7 cellular contexts compared by ENCODE assay signal in genomic region chr15:99732711-99733267, GRCh38. TPM values are rescaled to one million over a fixed set of nuclear protein-coding genes. Genes with fewer than 3 reads are reported as not detected.
DNase-seq lines count a peak whose midpoint lies in the region; ATAC-seq and TF ChIP-seq lines count a peak whose summit lies in the region.

No MANE protein-coding gene starts in this region.

- no peaks in the 10 kb centered on the region for H3K9me3 Mint-ChIP-seq in GM23338
- no peaks in the 10 kb centered on the region for H3K9me3 Mint-ChIP-seq in central memory CD8-positive, alpha-beta T cell

- H3K36me3 Mint-ChIP-seq in GM23338 (ENCODE audit: low read depth) = peaks cover 15% of the 10 kb centered on the region; the same call in 2 of the 3 replicates
- H3K36me3 Mint-ChIP-seq in central memory CD8-positive, alpha-beta T cell (ENCODE audit: insufficient read depth) = peaks cover 5% of the 10 kb centered on the region

- no peak overlapping the region for H3K27ac Mint-ChIP-seq in GM23338
- no peak overlapping the region for H3K27ac Mint-ChIP-seq in central memory CD8-positive, alpha-beta T cell (ENCODE audit: low read depth)

- DNase-seq in GM23338 (ENCODE audit: low spot score) (peak; percentile 59), lung microvascular endothelial cell (ENCODE audit: low read depth in 2 of 2) (peak; percentile 14 to 21), thyroid gland (peak in 1 of 2 donors; percentile 36), NCI-H1694 (lab: John Stamatoyannopoulos, UW) (no peak)
- no peak for DNase-seq in central memory CD8-positive, alpha-beta T cell (ENCODE audit: low spot score in 2 of 2)

- peak overlapping the region; percentile 54 for H3K9ac ChIP-seq in Loucy (ENCODE audit: low read depth, low read length, poor library complexity, severe bottlenecking)

- intact Hi-C loops in thyroid gland (cut with DNase I) = no loop called here

- 0 out of 2 replicates have a peak, but pooled peaks cover 3% of the 10 kb centered on the region for H3K36me3 ChIP-seq in GM23338 (ENCODE audit: insufficient read depth)
- H3K36me3 ChIP-seq in Loucy (ENCODE audit: insufficient read depth, low read length) = no peaks in the 10 kb centered on the region
- H3K36me3 ChIP-seq in thyroid gland = peaks cover 5 to 7% of the 10 kb centered on the region in 2 donors

- peak overlapping the region; percentile 80 for H3K4me3 ChIP-seq in GM23338
- H3K4me3 ChIP-seq in Loucy (ENCODE audit: low read length, poor library complexity, severe bottlenecking) = peak overlapping the region; percentile 79
- H3K4me3 ChIP-seq in thyroid gland (replicated peaks in 1 of 3) = peak overlapping the region; percentile 59 to 95 (median 64)

- peak; percentile 36 for ATAC-seq in GM18502 (IDR thresholded peaks at IDR 0.05; ENCODE audit: poor library complexity, unreplicated experiment)
- ATAC-seq in GM23338 = peak; percentile 18
- peak; percentile 25 for ATAC-seq in central memory CD8-positive, alpha-beta T cell (replicated peaks; ENCODE audit: extremely low read depth, poor library complexity, severe bottlenecking)

- H3F3A ChIP-seq in GM23338 (replicated peaks; ENCODE audit: low read depth) (0 out of 2 replicates have a peak, but pooled peaks cover 3% of the 10 kb centered on the region), Loucy (ENCODE audit: low read depth) (no peaks in the 10 kb centered on the region)

- no peak overlapping the region for H3K27ac ChIP-seq in GM23338 (ENCODE audit: low read depth)
- H3K27ac ChIP-seq in thyroid gland = peak overlapping the region; percentile 28 to 76 (median 43)

- H4K20me1 ChIP-seq in GM23338 (replicated peaks; ENCODE audit: insufficient read depth) (no peaks in the 10 kb centered on the region; the same call in none of the 2 replicates), Loucy (ENCODE audit: insufficient read depth, low read length, poor library complexity, severe bottlenecking) (no peaks in the 10 kb centered on the region)

- no peaks in the 10 kb centered on the region for H3K9me3 ChIP-seq in Loucy (ENCODE audit: insufficient read depth, low read depth, low read length)
- no peaks in the 10 kb centered on the region for H3K9me3 ChIP-seq in thyroid gland

- H3K4me1 Mint-ChIP-seq in GM23338 = peaks cover 26% of the 10 kb centered on the region
- H3K4me1 Mint-ChIP-seq in central memory CD8-positive, alpha-beta T cell = peaks cover 19% of the 10 kb centered on the region

- H2AFZ ChIP-seq in GM23338 (no peak overlapping the region; the same call in 1 of the 2 replicates), Loucy (ENCODE audit: low read length) (peak overlapping the region; percentile 70; the same call in 1 of the 2 replicates)

- H3K9me2 ChIP-seq in GM23338 (ENCODE audit: insufficient read depth) (no peaks in the 10 kb centered on the region), Loucy (replicated peaks; ENCODE audit: low read depth, low read length) (no peaks in the 10 kb centered on the region)

- H3K79me2 ChIP-seq in GM23338 (replicated peaks; ENCODE audit: insufficient read depth) (peaks cover 6% of the 10 kb centered on the region), Loucy (ENCODE audit: insufficient read depth, low read length) (no peaks in the 10 kb centered on the region)

- H3K4me2 ChIP-seq in GM23338 (peak overlapping the region; percentile 98), Loucy (ENCODE audit: low read depth, low read length, poor library complexity, severe bottlenecking) (peak overlapping the region; percentile 70)

- no peak for TF ChIP-seq POLR2A in thyroid gland (IDR thresholded peaks at IDR 0.05)

- H3K27me3 Mint-ChIP-seq in GM23338 (ENCODE audit: insufficient read depth, low read depth, poor library complexity) = peaks cover 8% of the 10 kb centered on the region
- no peaks in the 10 kb centered on the region for H3K27me3 Mint-ChIP-seq in central memory CD8-positive, alpha-beta T cell

- 0 to 3% methylated on average over 3 to 19 of the region's 49 CpGs for WGBS in thyroid gland, 2 donors

- peaks cover 23% of the 10 kb centered on the region for H3K4me1 ChIP-seq in GM23338 (ENCODE audit: insufficient read depth)
- H3K4me1 ChIP-seq in Loucy (ENCODE audit: insufficient read depth, low read length, poor library complexity, severe bottlenecking) = peaks cover 4% of the 10 kb centered on the region
- H3K4me1 ChIP-seq in thyroid gland = peaks cover 0 to 5% of the 10 kb centered on the region in 2 donors

- H3K4me3 Mint-ChIP-seq in GM23338 = peak overlapping the region; percentile 82
- H3K4me3 Mint-ChIP-seq in central memory CD8-positive, alpha-beta T cell = peak overlapping the region; percentile 75

- peaks cover 9% of the 10 kb centered on the region for H3K27me3 ChIP-seq in GM23338 (ENCODE audit: insufficient read depth)
- H3K27me3 ChIP-seq in Loucy (ENCODE audit: insufficient read depth, low read length, poor library complexity, severe bottlenecking) = no peaks in the 10 kb centered on the region
- no peaks in the 10 kb centered on the region for H3K27me3 ChIP-seq in thyroid gland

- no peak for TF ChIP-seq CTCF in GM23338 (conservative IDR thresholded peaks at IDR 0.05; ENCODE audit: low read depth in 2 of 2)
- no peak for TF ChIP-seq CTCF in Loucy (conservative IDR thresholded peaks at IDR 0.05; ENCODE audit: low read length)
- TF ChIP-seq CTCF in thyroid gland (IDR thresholded peaks at IDR 0.05) = no peak

TF ChIP-seq in GM23338, 12 proteins besides CTCF, POLR2A, EP300 and RAD21 (continues in another document):
- no peak for TF ChIP-seq REST (IDR thresholded peaks at IDR 0.05; ENCODE audit: unreplicated experiment)
- no peak for TF ChIP-seq EZH2 (IDR thresholded peaks at IDR 0.05; ENCODE audit: low read depth, unreplicated experiment)
- TF ChIP-seq STAT1 (IDR thresholded peaks at IDR 0.05; ENCODE audit: unreplicated experiment) = no peak
- no peak for TF ChIP-seq EZH2phosphoT487 (IDR thresholded peaks at IDR 0.05; ENCODE audit: unreplicated experiment)
- TF ChIP-seq ZNF114 (CRISPR knock-in tag; IDR thresholded peaks at IDR 0.05) = no peak
- no peak for TF ChIP-seq CREB1 (CRISPR knock-in tag; IDR thresholded peaks at IDR 0.05; ENCODE audit: low read depth)
- no peak for TF ChIP-seq NANOG (IDR thresholded peaks at IDR 0.05; ENCODE audit: borderline replicate concordance)
- TF ChIP-seq POLR2AphosphoS5 (IDR thresholded peaks at IDR 0.05; ENCODE audit: low read depth) = no peak
- no peak for TF ChIP-seq ZNF331 (CRISPR knock-in tag; IDR thresholded peaks at IDR 0.05; ENCODE audit: low read depth)
- no peak for TF ChIP-seq JUNB (IDR thresholded peaks at IDR 0.05; ENCODE audit: unreplicated experiment)

RNA-seq across cellular contexts. Expression of gene LYSMD4, which starts 0.4 kb away (rescaled TPM):
- 20.9 and 23.8 TPM in 2 replicates for total RNA-seq in GM23338 (2014; rRNA removed; shearing (Covaris generic))
- polyA plus RNA-seq in GM23338 (2016; fragmentation: Nextera tagmentation; extraction: Ambion mirVana) = 7.5 and 9.8 TPM in 2 replicates
- total RNA-seq in lung microvascular endothelial cell (3.7 and 5.6 TPM in 2 replicates), thyroid gland (1 to 10 TPM; 5.0 to 9.4 (median 7.0) TPM)

Comparison
In these comparisons a context has a peak if more than half of its experiments do, and no peak if none do; other contexts are left out.
1. DNase-seq: peak in GM23338 (single experiment) and lung microvascular endothelial cell (2 of 2); none in central memory CD8-positive, alpha-beta T cell (0 of 2) and NCI-H1694 (single experiment).
2. Peak in every context shown above with its lines, with median percentiles within 50 percentile points of each other: ATAC-seq and H3K4me3 ChIP-seq.